8 cellular contexts compared by ENCODE assay signal in genomic region chrX:151396827-151397740, GRCh38. TPM values are rescaled to one million over a fixed set of nuclear protein-coding genes. Genes with fewer than 3 reads are reported as not detected.
DNase-seq lines count a peak whose midpoint lies in the region; TF ChIP-seq lines count a peak whose summit lies in the region.

TSS of gene VMA21 (plus strand) at chrX:151397206. CDS start at chrX:151397309, 103 bp downstream.

- H3K36me3 Mint-ChIP-seq in endothelial cell (ENCODE audit: low read depth, unreplicated experiment) = no peaks in the 10 kb centered on the region

- peaks cover 2% of the 10 kb centered on the region for H3K27me3 Mint-ChIP-seq in endothelial cell (ENCODE audit: unreplicated experiment)

- H3K9me3 Mint-ChIP-seq in endothelial cell (ENCODE audit: unreplicated experiment) = no peaks in the 10 kb centered on the region

- H3K4me3 Mint-ChIP-seq in endothelial cell (ENCODE audit: unreplicated experiment) = peak within 1 kb of the TSS; percentile 92

- H3K4me1 Mint-ChIP-seq in endothelial cell (ENCODE audit: unreplicated experiment) = peaks cover 8% of the 10 kb centered on the region

- DNase-seq in COR-L47 (lab: John Stamatoyannopoulos, UW) (peak; percentile 80), GM20000 (ENCODE audit: low spot score) (peak; percentile 86), HS-5 (ENCODE audit: low read depth) (peak; percentile 31), NOMO-1 treated with dmso at 0.1 percent for 144 hours (lab: John Stamatoyannopoulos, UW; ENCODE audit: unreplicated experiment) (peak; percentile 54), endothelial cell (ENCODE audit: low spot score) (peak; percentile 70), middle frontal gyrus (ENCODE audit: extremely low spot score, low spot score) (peak; percentile 14)
- peak; percentile 50 for DNase-seq in activated CD8-positive, alpha-beta memory T cell treated with anti-CD3 and anti-CD28 coated beads, Interleukin-2, amount 50 U/mL, for 24 hours (ENCODE audit: extremely low read depth)
- DNase-seq in stimulated activated CD8-positive, alpha-beta memory T cell treated with anti-CD3 and anti-CD28 coated beads, Interleukin-2, amount 100 ng/mL, for 1 hour (ENCODE audit: low read depth in 2 of 2) = peak; percentile 49 to 68

- TF ChIP-seq CTCF in GM20000 (IDR thresholded peaks at IDR 0.05; ENCODE audit: extremely low read depth, missing control alignments) = no peak
- no peak for TF ChIP-seq CTCF in endothelial cell (IDR thresholded peaks at IDR 0.05; ENCODE audit: unreplicated experiment)

- H3K27ac Mint-ChIP-seq in endothelial cell (ENCODE audit: unreplicated experiment) = peak within 1 kb of the TSS; percentile 91

RNA-seq across cellular contexts. Expression of gene VMA21, which starts in this region (rescaled TPM):
- total RNA-seq in endothelial cell (ENCODE audit: unreplicated experiment) = 28.4 TPM

Comparison
In these comparisons a context has a peak if more than half of its experiments do, and no peak if none do; other contexts are left out.
1. Peak in every context shown above with its lines: DNase-seq.
2. DNase-seq: peak in every context shown above with its lines; median percentile 86 in GM20000; 80 in COR-L47; 70 in endothelial cell; 58 in stimulated activated CD8-positive, alpha-beta memory T cell treated with anti-CD3 and anti-CD28 coated beads, Interleukin-2, amount 100 ng/mL, for 1 hour; 54 in NOMO-1 treated with dmso at 0.1 percent for 144 hours; 50 in activated CD8-positive, alpha-beta memory T cell treated with anti-CD3 and anti-CD28 coated beads, Interleukin-2, amount 50 U/mL, for 24 hours; 31 in HS-5; 14 in middle frontal gyrus.